Comparison of ENCODE assay signal across 27 cellular contexts in genomic region chr7:83486957-83487356, GRCh38.
DNase-seq lines count a peak whose midpoint lies in the region; ATAC-seq, FAIRE-seq and TF ChIP-seq lines count a peak whose summit lies in the region.
"Had no signal": no experiment of that assay in that cellular context is flagged by ENCODE, and none has a peak within 500 bp of the region (broad histone marks: within the 10 kb centered on the region; RNA-seq: fewer than 3 reads in every experiment).

No MANE protein-coding gene starts in this region.

- peak; percentile 78 for ATAC-seq in GM12878
- no peak for ATAC-seq in GM21423 (IDR thresholded peaks at IDR 0.05; ENCODE audit: unreplicated experiment)
- ATAC-seq in GM21619 (IDR thresholded peaks at IDR 0.05; ENCODE audit: unreplicated experiment): no peak
- ATAC-seq: activated CD8-positive, alpha-beta memory T cell treated with anti-CD3 and anti-CD28 coated beads, Interleukin-2, amount 10 ng/mL, durations not matched to agents 7 days and 5 days; activated naive CD4-positive, alpha-beta T cell treated with anti-CD3 and anti-CD28 coated beads, Interleukin-2, amount 50 U/mL, for 72 hours; GM23338; stimulated activated memory B cell treated with anti-CD40 and anti-IgM and Interleukin-4, amounts not matched to agents 10 μg/mL and 1 μg/mL and 100 μg/mL, for 72 hours; T-helper 17 cell had no signal

- no peak for FAIRE-seq in GM12878 (lab: Jason Lieb, UNC)
- FAIRE-seq: GM12892, HTR-8/SVneo, RCC 7860 had no signal

- no peaks in the 10 kb centered on the region for H3K36me3 ChIP-seq in GM12878 (ENCODE audit: control insufficient read depth in 2 of 2, insufficient read depth in 2 of 2, low read length in 1 of 2)
- H3K36me3 ChIP-seq: ascending aorta, neutrophil, prostate gland, SJSA1, thoracic aorta had no signal

- CTCF ChIA-PET in GM12878 (lab: Yijun Ruan, JAX): interaction anchor here (1.5 to 1.8 kb wide), 3 partner anchors 9 to 55 kb away, joined by 4 to 5 read pairs (median 5); no protein-coding TSS in a partner anchor

- no peak for TF ChIP-seq POLR2A in GM12878 (IDR thresholded peaks at IDR 0.05; ENCODE audit: low read depth, low read length)

- DNase-seq in AG08395 (ENCODE audit: low spot score): peak; percentile 2
- peak; percentile 88 for DNase-seq in DMS79 treated with DMSO at 0.1 percent for 48 hours (lab: John Stamatoyannopoulos, UW)
- peak; percentile 15 for DNase-seq in NCI-H2029 treated with DMSO at 0.1 percent for 48 hours (lab: John Stamatoyannopoulos, UW)
- no peak for DNase-seq in GM12878 (ENCODE audit: low read depth, low spot score)
- no peak for DNase-seq in COLO829 (ENCODE audit: low spot score)
- DNase-seq: activated CD4-positive, alpha-beta T cell treated with anti-CD3 and anti-CD28 coated beads, Interleukin-2, amount 10 ng/mL, durations not matched to agents 7 days and 5 days; activated CD8-positive, alpha-beta memory T cell treated with anti-CD3 and anti-CD28 coated beads, Interleukin-2, amount 10 ng/mL, durations not matched to agents 7 days and 5 days; CD4-positive, alpha-beta T cell; DND-41; effector memory CD4-positive, alpha-beta T cell; NCI-H2227 treated with DMSO at 0.1 percent for 48 hours; stimulated activated CD4-positive, alpha-beta T cell treated with anti-CD3 and anti-CD28 coated beads, Interleukin-1b, Interleukin-23, amount 100 ng/mL, for 48 hours; T-helper 17 cell had no signal

- no peaks in the 10 kb centered on the region for H3K27me3 ChIP-seq in GM12878 (replicated peaks in 1 of 2; ENCODE audit: control insufficient read depth in 2 of 2, insufficient read depth in 2 of 2, low read length in 1 of 2)
- H3K27me3 ChIP-seq: ascending aorta, neutrophil had no signal

- no peaks in the 10 kb centered on the region for H3K9me3 ChIP-seq in GM12878 (replicated peaks; ENCODE audit: control insufficient read depth, insufficient read depth, low read length)
- H3K9me3 ChIP-seq: ascending aorta, neutrophil, prostate gland, SJSA1, thoracic aorta had no signal

- no peaks in the 10 kb centered on the region for H3K79me2 ChIP-seq in GM12878 (ENCODE audit: control insufficient read depth, insufficient read depth, low read length)

- 23% methylated on average over 2 of the region's 2 CpGs for WGBS in GM12878 (ENCODE audit: insufficient coverage, insufficient replicate concordance, low lambda C conversion rate, missing lambda C conversion rate)

- no peaks in the 10 kb centered on the region for H4K20me1 ChIP-seq in GM12878 (ENCODE audit: control insufficient read depth, insufficient read depth)

- no peak overlapping the region for H3K27ac ChIP-seq in GM12878 (ENCODE audit: control insufficient read depth, insufficient read depth)
- H3K27ac ChIP-seq: ascending aorta, neutrophil, prostate gland, SJSA1, thoracic aorta, VCaP had no signal

- H3K4me3 ChIP-seq in GM12878: no peak overlapping the region
- H3K4me3 ChIP-seq: ascending aorta, GM23338, prostate gland, SJSA1, thoracic aorta had no signal

- no peak for TF ChIP-seq RAD21 in GM12878 (IDR thresholded peaks at IDR 0.05; ENCODE audit: insufficient read depth, low read depth, low read length)

- no peak overlapping the region for H3K9ac ChIP-seq in GM12878 (ENCODE audit: control insufficient read depth, insufficient read depth, low read length)

- BruUV-seq in GM12878 (replicated peaks; lab: Mats Ljungman, UMichigan): no TSS peak

- RAD21 ChIA-PET in GM12878 (lab: Charles Lee; ENCODE audit: unreplicated experiment): interaction anchor here (0.7 to 1.9 kb wide), 3 partner anchors 10 to 54 kb away, joined by 3 to 11 read pairs (median 3); no protein-coding TSS in a partner anchor

- H3K4me1 ChIP-seq in GM12878 (ENCODE audit: control insufficient read depth, insufficient read depth, low read length): no peaks in the 10 kb centered on the region; the same call in 1 of the 2 replicates
- H3K4me1 ChIP-seq: ascending aorta, prostate gland had no signal

- no peak for TF ChIP-seq CTCF in GM12878 (IDR thresholded peaks at IDR 0.05 in 2 of 3, conservative IDR thresholded peaks at IDR 0.05 in 1 of 3; ENCODE audit: control insufficient read depth in 2 of 3, extremely low read depth in 1 of 3, insufficient read depth in 1 of 3, low read depth in 3 of 3, low read length in 3 of 3)

- POLR2A ChIA-PET in GM12878 (lab: Charles Lee): interaction anchor here (0.6 to 1.6 kb wide), 4 partner anchors 10 to 173 kb away, joined by 3 to 5 read pairs (median 4); no protein-coding TSS in a partner anchor

- SMC1A ChIA-PET in GM12878 (lab: Charles Lee; ENCODE audit: uncharacterized antibody, unreplicated experiment): interaction anchor here (0.6 to 3.0 kb wide), 8 partner anchors 10 to 75 kb away, joined by 3 to 11 read pairs (median 3); no protein-coding TSS in a partner anchor

- intact Hi-C loops in GM12878 (cut with micrococcal nuclease; ENCODE audit: unreplicated experiment): no loop called here

- TF ChIP-seq EP300 in GM12878 (IDR thresholded peaks at IDR 0.05; ENCODE audit: borderline replicate concordance in 1 of 2, control insufficient read depth in 1 of 2, low read depth in 2 of 2, low read length in 2 of 2): no peak

- no peak overlapping the region for H2AFZ ChIP-seq in GM12878 (ENCODE audit: control insufficient read depth, low read depth, low read length)
- H2AFZ ChIP-seq: GM23338 had no signal

- in situ Hi-C loops in GM12878 (cut with MboI): no loop called here

- H3K4me2 ChIP-seq in GM12878 (ENCODE audit: control insufficient read depth, insufficient read depth): no peak overlapping the region
- H3K4me2 ChIP-seq: GM23338 had no signal

TF ChIP-seq in GM12878, 131 proteins besides CTCF, POLR2A, EP300 and RAD21:
- TF ChIP-seq TCF7 (IDR thresholded peaks at IDR 0.05; ENCODE audit: borderline replicate concordance) (no peak), ELK1 (IDR thresholded peaks at IDR 0.05; ENCODE audit: low read depth, low read length) (no peak), E2F4 (IDR thresholded peaks at IDR 0.05; ENCODE audit: low read depth, low read length) (no peak), CREB1 (IDR thresholded peaks at IDR 0.05; ENCODE audit: low read depth) (no peak), BRCA1 (IDR thresholded peaks at IDR 0.05; ENCODE audit: low read depth, low read length) (no peak), BHLHE40 (IDR thresholded peaks at IDR 0.05; ENCODE audit: borderline replicate concordance in 1 of 2, low read depth in 2 of 2, low read length in 1 of 2) (no peak), SRF (IDR thresholded peaks at IDR 0.05; ENCODE audit: low read depth in 2 of 2, low read length in 2 of 2) (peak in 1 of 2 experiments; percentile 68; a peak in 1 of 4 replicates), E2F8 (IDR thresholded peaks at IDR 0.05; ENCODE audit: low read depth, partially characterized antibody) (no peak), RELA (IDR thresholded peaks at IDR 0.05; ENCODE audit: borderline replicate concordance, partially characterized antibody) (no peak), NR2F1 (conservative IDR thresholded peaks at IDR 0.05) (no peak), RB1 (IDR thresholded peaks at IDR 0.05; ENCODE audit: borderline replicate concordance) (no peak), NFIC (IDR thresholded peaks at IDR 0.05; ENCODE audit: low read depth, low read length) (peak; percentile 21; the same call in 1 of the 2 replicates)

Comparison
In these comparisons a context has a peak if more than half of its experiments do, and no peak if none do; other contexts are left out.
1. DNase-seq: peak in AG08395 (single experiment), DMS79 treated with DMSO at 0.1 percent for 48 hours (single experiment) and NCI-H2029 treated with DMSO at 0.1 percent for 48 hours (single experiment); none in GM12878 (single experiment) and COLO829 (single experiment).